16 cellular contexts compared by ENCODE assay signal in genomic region chr1:70948618-70949017, GRCh38.
"Had no signal": no experiment of that assay in that cellular context is flagged by ENCODE, and none has a peak within 500 bp of the region (broad histone marks: within the 10 kb centered on the region; RNA-seq: fewer than 3 reads in every experiment).

No MANE protein-coding gene starts in this region.

- FAIRE-seq: pancreas had no signal

- H3K4me1 ChIP-seq: neural progenitor cell, tibial nerve, vagina had no signal

- H3K36me3 Mint-ChIP-seq: neural progenitor cell; stimulated activated naive B cell treated with anti-CD40 and anti-IgM and Interleukin-4, amounts not matched to agents 10 μg/mL and 1 μg/mL and 100 μg/mL, for 72 hours had no signal

- H3K9me3 ChIP-seq: pancreas, tibial nerve, vagina had no signal

- H3K9me3 Mint-ChIP-seq: activated T-helper 17 cell treated with anti-CD3 and anti-CD28 coated beads, Interleukin-2, amount 50 U/mL, for 72 hours; effector memory CD8-positive, alpha-beta T cell; neural progenitor cell had no signal

- H3K4me3 ChIP-seq: neural progenitor cell, pancreas, tibial nerve, vagina had no signal

- DNase-seq: activated CD4-positive, alpha-beta T cell treated with anti-CD3 and anti-CD28 coated beads, Interleukin-2, amount 50 U/mL, for 48 hours; activated naive CD4-positive, alpha-beta T cell treated with Interleukin-2 at 50 U/mL for 16 hours; aorta; cerebellar nuclear complex; effector memory CD8-positive, alpha-beta T cell; foreskin melanocyte; kidney glomerular epithelial cell; pancreas; stimulated activated CD4-positive, alpha-beta T cell treated with anti-CD3 and anti-CD28 coated beads, Interleukin-15, amount 100 ng/mL, for 24 hours; stimulated activated CD4-positive, alpha-beta T cell treated with anti-CD3 and anti-CD28 coated beads, Interleukin-4, amount 100 ng/mL, for 1 hour; stimulated activated naive B cell treated with anti-CD40 and anti-IgM and Interleukin-4, amounts not matched to agents 10 μg/mL and 1 μg/mL and 100 μg/mL, for 72 hours had no signal

- H3K4me3 Mint-ChIP-seq: activated T-helper 17 cell treated with anti-CD3 and anti-CD28 coated beads, Interleukin-2, amount 50 U/mL, for 72 hours; effector memory CD8-positive, alpha-beta T cell; neural progenitor cell; stimulated activated naive B cell treated with anti-CD40 and anti-IgM and Interleukin-4, amounts not matched to agents 10 μg/mL and 1 μg/mL and 100 μg/mL, for 72 hours had no signal

- H3K27ac ChIP-seq: neural progenitor cell, pancreas, tibial nerve, vagina, VCaP had no signal

- H3K36me3 ChIP-seq: neural progenitor cell, pancreas, tibial nerve, vagina had no signal

- H3K4me1 Mint-ChIP-seq: activated T-helper 17 cell treated with anti-CD3 and anti-CD28 coated beads, Interleukin-2, amount 50 U/mL, for 72 hours; neural progenitor cell; stimulated activated naive B cell treated with anti-CD40 and anti-IgM and Interleukin-4, amounts not matched to agents 10 μg/mL and 1 μg/mL and 100 μg/mL, for 72 hours had no signal

- H3K27me3 Mint-ChIP-seq: effector memory CD8-positive, alpha-beta T cell; stimulated activated naive B cell treated with anti-CD40 and anti-IgM and Interleukin-4, amounts not matched to agents 10 μg/mL and 1 μg/mL and 100 μg/mL, for 72 hours had no signal

- ATAC-seq: activated T-helper 17 cell treated with anti-CD3 and anti-CD28 coated beads, Interleukin-2, amount 50 U/mL, for 72 hours; effector memory CD8-positive, alpha-beta T cell; stimulated activated naive B cell treated with anti-CD40 and anti-IgM and Interleukin-4, amounts not matched to agents 10 μg/mL and 1 μg/mL and 100 μg/mL, for 72 hours had no signal

- H3K27me3 ChIP-seq: neural progenitor cell, pancreas, tibial nerve, vagina had no signal

- H3K27ac Mint-ChIP-seq: activated T-helper 17 cell treated with anti-CD3 and anti-CD28 coated beads, Interleukin-2, amount 50 U/mL, for 72 hours; effector memory CD8-positive, alpha-beta T cell; neural progenitor cell; stimulated activated naive B cell treated with anti-CD40 and anti-IgM and Interleukin-4, amounts not matched to agents 10 μg/mL and 1 μg/mL and 100 μg/mL, for 72 hours had no signal
